In the genomic region with DNA sequence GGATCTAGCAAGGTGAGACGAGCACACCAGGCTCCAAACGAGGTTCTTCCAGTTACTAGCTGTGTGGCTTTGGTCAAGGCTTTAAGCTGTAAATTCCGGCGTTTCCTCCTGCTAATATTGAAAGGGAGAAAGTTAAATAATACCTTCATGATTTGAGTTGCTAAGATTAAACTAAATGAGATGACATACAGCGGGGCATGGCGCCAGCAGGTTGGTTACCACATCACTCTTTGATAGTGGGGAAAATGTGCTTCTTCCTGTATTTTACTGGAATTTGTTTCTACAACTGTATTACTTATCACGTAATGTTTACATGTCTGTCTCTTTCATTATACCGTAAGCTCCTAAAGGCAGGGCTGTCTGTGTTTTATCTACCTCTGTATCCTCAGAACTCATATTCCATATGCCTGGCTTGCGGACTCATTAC, we compare ENCODE assay signal across 8 cellular contexts. TPM values are rescaled to one million over a fixed set of nuclear protein-coding genes. Genes with fewer than 3 reads are reported as not detected.
DNase-seq lines count a peak whose midpoint lies in the region; ATAC-seq and TF ChIP-seq lines count a peak whose summit lies in the region.

No MANE protein-coding gene starts in this region.

- H3K36me3 ChIP-seq in right atrium auricular region (no peaks in the 10 kb centered on the region), skeletal muscle satellite cell (ENCODE audit: insufficient read depth, low read length) (peaks cover 5% of the 10 kb centered on the region)

- DNase-seq in activated T-cell treated with anti-CD3 and anti-CD28 coated beads, Interleukin-2, amount 50 U/mL, for 24 hours: no peak
- DNase-seq in activated T-cell treated with anti-CD3 and anti-CD28 coated beads, Interleukin-2, amount 50 U/mL, for 1 hour: no peak
- no peak for DNase-seq in activated CD8-positive, alpha-beta T cell treated with anti-CD3 and anti-CD28 coated beads, Interleukin-2, amount 10 ng/mL, durations not matched to agents 7 days and 5 days
- DNase-seq in right atrium auricular region (ENCODE audit: low spot score): no peak
- no peak for DNase-seq in DMS153 (lab: John Stamatoyannopoulos, UW)
- no peak for DNase-seq in sciatic nerve (ENCODE audit: low spot score)
- DNase-seq in T1000 (lab: John Stamatoyannopoulos, UW): no peak

- H3K9me3 Mint-ChIP-seq in activated T-cell treated with anti-CD3 and anti-CD28 coated beads, Interleukin-2, amount 50 U/mL, for 24 hours: no peaks in the 10 kb centered on the region
- no peaks in the 10 kb centered on the region for H3K9me3 Mint-ChIP-seq in activated CD8-positive, alpha-beta T cell treated with anti-CD3 and anti-CD28 coated beads, Interleukin-2, amount 10 ng/mL, durations not matched to agents 7 days and 5 days (ENCODE audit: insufficient read depth)

- peaks cover 8% of the 10 kb centered on the region for H3K27me3 Mint-ChIP-seq in activated T-cell treated with anti-CD3 and anti-CD28 coated beads, Interleukin-2, amount 50 U/mL, for 24 hours
- peaks cover 8% of the 10 kb centered on the region for H3K27me3 Mint-ChIP-seq in activated CD8-positive, alpha-beta T cell treated with anti-CD3 and anti-CD28 coated beads, Interleukin-2, amount 10 ng/mL, durations not matched to agents 7 days and 5 days (ENCODE audit: low read depth)

- H3K9ac ChIP-seq in skeletal muscle satellite cell (ENCODE audit: low read depth, low read length): peak overlapping the region; percentile 98

- ATAC-seq in activated CD8-positive, alpha-beta T cell treated with anti-CD3 and anti-CD28 coated beads, Interleukin-2, amount 10 ng/mL, durations not matched to agents 7 days and 5 days: peak; percentile 4
- no peak for ATAC-seq in sciatic nerve

- no peak for TF ChIP-seq CTCF in right atrium auricular region (IDR thresholded peaks at IDR 0.05)

- H3K9me3 ChIP-seq in right atrium auricular region (no peaks in the 10 kb centered on the region), skeletal muscle satellite cell (replicated peaks; ENCODE audit: low read length) (no peaks in the 10 kb centered on the region)

- peaks cover 54% of the 10 kb centered on the region for H3K36me3 Mint-ChIP-seq in activated T-cell treated with anti-CD3 and anti-CD28 coated beads, Interleukin-2, amount 50 U/mL, for 24 hours (ENCODE audit: low read depth)
- H3K36me3 Mint-ChIP-seq in activated CD8-positive, alpha-beta T cell treated with anti-CD3 and anti-CD28 coated beads, Interleukin-2, amount 10 ng/mL, durations not matched to agents 7 days and 5 days (ENCODE audit: low read depth): peaks cover 35% of the 10 kb centered on the region

- POLR2A ChIA-PET in activated CD8-positive, alpha-beta T cell treated with anti-CD3 and anti-CD28 coated beads, Interleukin-2, amount 10 ng/mL, durations not matched to agents 7 days and 5 days (lab: Charles Lee): interaction anchor here (0.7 to 3.4 kb wide), 10 partner anchors 8 to 559 kb away, joined by 3 to 35 read pairs (median 4); a partner anchor contains a TSS

- peaks cover 0 to 31% of the 10 kb centered on the region in 2 donors for H3K4me1 ChIP-seq in right atrium auricular region
- H3K4me1 ChIP-seq in skeletal muscle satellite cell (ENCODE audit: control insufficient read depth, insufficient read depth, low read length): peaks cover 11% of the 10 kb centered on the region

- CTCF ChIA-PET in activated CD8-positive, alpha-beta T cell treated with anti-CD3 and anti-CD28 coated beads, Interleukin-2, amount 10 ng/mL, durations not matched to agents 7 days and 5 days (lab: Charles Lee): interaction anchor here (0.7 to 6.8 kb wide), 22 partner anchors 9 to 388 kb away, joined by 3 to 130 read pairs (median 8); a partner anchor contains a TSS

- H3K4me3 ChIP-seq in right atrium auricular region: peak overlapping the region; percentile 64 to 96
- H3K4me3 ChIP-seq in skeletal muscle satellite cell (ENCODE audit: low read length): peak overlapping the region; percentile 97

- peaks cover 50% of the 10 kb centered on the region for H3K4me1 Mint-ChIP-seq in activated T-cell treated with anti-CD3 and anti-CD28 coated beads, Interleukin-2, amount 50 U/mL, for 24 hours (ENCODE audit: low read depth)
- H3K4me1 Mint-ChIP-seq in activated CD8-positive, alpha-beta T cell treated with anti-CD3 and anti-CD28 coated beads, Interleukin-2, amount 10 ng/mL, durations not matched to agents 7 days and 5 days (ENCODE audit: low read depth): peaks cover 51% of the 10 kb centered on the region

- peak overlapping the region; percentile 99 for H3K27ac Mint-ChIP-seq in activated T-cell treated with anti-CD3 and anti-CD28 coated beads, Interleukin-2, amount 50 U/mL, for 24 hours
- peak overlapping the region; percentile 98 for H3K27ac Mint-ChIP-seq in activated CD8-positive, alpha-beta T cell treated with anti-CD3 and anti-CD28 coated beads, Interleukin-2, amount 10 ng/mL, durations not matched to agents 7 days and 5 days

- peak overlapping the region; percentile 94 for H3K4me3 Mint-ChIP-seq in activated T-cell treated with anti-CD3 and anti-CD28 coated beads, Interleukin-2, amount 50 U/mL, for 24 hours
- peak overlapping the region; percentile 83 for H3K4me3 Mint-ChIP-seq in activated CD8-positive, alpha-beta T cell treated with anti-CD3 and anti-CD28 coated beads, Interleukin-2, amount 10 ng/mL, durations not matched to agents 7 days and 5 days

- H3K27me3 ChIP-seq in right atrium auricular region (no peaks in the 10 kb centered on the region), skeletal muscle satellite cell (ENCODE audit: control insufficient read depth, insufficient read depth, low read length) (no peaks in the 10 kb centered on the region)

- peak overlapping the region; percentile 86 to 87 for H3K27ac ChIP-seq in right atrium auricular region

- H3K4me2 ChIP-seq in skeletal muscle satellite cell (ENCODE audit: low read length): peak overlapping the region; percentile 79

- intact Hi-C loops in sciatic nerve (cut with DNase I): no loop called here

RNA-seq across cellular contexts. Expression of a gene that starts 0.6 kb away (rescaled TPM):
- 10 to 100 TPM; 32.6 to 33.5 TPM for total RNA-seq in activated CD8-positive, alpha-beta T cell treated with anti-CD3 and anti-CD28 coated beads, Interleukin-2, amount 10 ng/mL, durations not matched to agents 7 days and 5 days
- total RNA-seq in right atrium auricular region (10 to 100 TPM; 41.1 to 53.7 TPM), sciatic nerve (12.7 TPM)
- total RNA-seq in skeletal muscle satellite cell (2012; rRNA removed): 34.5 and 36.9 TPM in 2 replicates

RNA-seq across cellular contexts. Expression of a gene that starts 11.7 kb away (rescaled TPM):
- total RNA-seq in activated CD8-positive, alpha-beta T cell treated with anti-CD3 and anti-CD28 coated beads, Interleukin-2, amount 10 ng/mL, durations not matched to agents 7 days and 5 days: 10 to 100 TPM; 40.0 to 41.1 TPM
- total RNA-seq in right atrium auricular region (10 to 100 TPM; 55.0 to 59.5 TPM), sciatic nerve (56.6 TPM)
- total RNA-seq in skeletal muscle satellite cell (2012; rRNA removed): 36.8 and 36.9 TPM in 2 replicates

RNA-seq across cellular contexts. Expression of a gene that starts 34.8 kb away (rescaled TPM):
- total RNA-seq in activated CD8-positive, alpha-beta T cell treated with anti-CD3 and anti-CD28 coated beads, Interleukin-2, amount 10 ng/mL, durations not matched to agents 7 days and 5 days: 1 to 10 TPM; 1.4 to 1.7 TPM
- total RNA-seq in right atrium auricular region: 10 to 100 TPM; 36.7 to 47.4 TPM
- total RNA-seq in skeletal muscle satellite cell (2012; rRNA removed): 0.51 TPM in 1 of 2 replicates, not detected in the other
- total RNA-seq in sciatic nerve: 6.9 TPM
